In the genomic region with DNA sequence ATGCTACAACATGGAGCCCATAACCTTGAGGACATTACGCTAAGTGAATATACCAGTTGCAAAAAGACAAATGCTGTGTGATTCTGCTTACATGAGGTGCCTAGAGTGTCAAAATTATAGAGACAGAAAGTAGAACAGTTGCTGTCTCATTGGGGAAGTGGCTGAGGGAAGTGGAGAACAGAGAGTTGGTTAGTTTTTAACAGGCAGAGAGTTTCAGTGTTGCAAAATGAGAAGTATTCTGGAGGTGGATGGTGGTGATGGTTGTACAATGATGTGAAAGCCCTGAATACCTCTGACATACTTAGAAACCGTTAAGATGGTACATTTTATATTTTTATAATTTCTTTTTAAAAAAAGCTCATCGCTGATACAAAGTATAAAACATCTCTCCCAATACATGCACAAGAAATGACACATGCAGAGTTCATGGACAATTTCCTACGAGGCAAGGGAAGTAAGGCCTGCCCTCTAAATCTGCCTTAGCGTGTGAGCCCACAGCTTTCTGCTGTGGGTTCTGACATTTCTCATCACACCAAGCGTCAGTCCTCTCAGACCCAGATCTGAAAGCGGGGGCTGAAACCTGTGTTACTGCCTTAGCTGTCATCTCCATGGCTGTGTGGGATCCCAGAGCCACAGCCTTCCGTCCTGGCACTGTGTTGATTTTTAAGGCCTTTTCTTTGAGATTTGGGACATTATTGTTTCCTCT, we compare ENCODE assay signal across 9 cellular contexts.
DNase-seq lines count a peak whose midpoint lies in the region; ATAC-seq and TF ChIP-seq lines count a peak whose summit lies in the region.
"Had no signal": no experiment of that assay in that cellular context is flagged by ENCODE, and none has a peak within 500 bp of the region (broad histone marks: within the 10 kb centered on the region; RNA-seq: fewer than 3 reads in every experiment).

No MANE protein-coding gene starts in this region.

- no peaks in the 10 kb centered on the region for H3K36me3 Mint-ChIP-seq in activated CD4-positive, alpha-beta T cell treated with anti-CD3 and anti-CD28 coated beads, Interleukin-2, amount 10 ng/mL, durations not matched to agents 24 days and 14 days (ENCODE audit: low read depth)
- H3K36me3 Mint-ChIP-seq in activated CD4-positive, alpha-beta T cell treated with anti-CD3 and anti-CD28 coated beads, Interleukin-2, amount 10 ng/mL, durations not matched to agents 7 days and 5 days (ENCODE audit: low read depth): no peaks in the 10 kb centered on the region
- no peaks in the 10 kb centered on the region for H3K36me3 Mint-ChIP-seq in activated naive CD4-positive, alpha-beta T cell treated with anti-CD3 and anti-CD28 coated beads, Interleukin-2, amount 10 ng/mL, durations not matched to agents 7 days and 5 days

- 60 to 64% (median 61%) methylated on average over 8 of the region's 8 CpGs for WGBS in spleen, 5 donors

- no peak for TF ChIP-seq CTCF in spleen (IDR thresholded peaks at IDR 0.05 in 8 of 11, conservative IDR thresholded peaks at IDR 0.05 in 3 of 11)

- H3K9me3 Mint-ChIP-seq in activated CD4-positive, alpha-beta T cell treated with anti-CD3 and anti-CD28 coated beads, Interleukin-2, amount 10 ng/mL, durations not matched to agents 24 days and 14 days: peaks cover 4% of the 10 kb centered on the region
- H3K9me3 Mint-ChIP-seq in activated CD4-positive, alpha-beta T cell treated with anti-CD3 and anti-CD28 coated beads, Interleukin-2, amount 10 ng/mL, durations not matched to agents 7 days and 5 days: peaks cover 5% of the 10 kb centered on the region
- H3K9me3 Mint-ChIP-seq in activated naive CD4-positive, alpha-beta T cell treated with anti-CD3 and anti-CD28 coated beads, Interleukin-2, amount 10 ng/mL, durations not matched to agents 7 days and 5 days: peaks cover 2% of the 10 kb centered on the region

- H3K27me3 ChIP-seq in spleen (replicated peaks in 1 of 7): no peaks in the 10 kb centered on the region

- no peak overlapping the region for H3K4me3 ChIP-seq in spleen
- H3K4me3 ChIP-seq: A549 had no signal

- DNase-seq in activated CD4-positive, alpha-beta T cell treated with anti-CD3 and anti-CD28 coated beads, Interleukin-2, amount 10 ng/mL, durations not matched to agents 24 days and 14 days: no peak
- DNase-seq in activated CD4-positive, alpha-beta T cell treated with anti-CD3 and anti-CD28 coated beads, Interleukin-2, amount 10 ng/mL, durations not matched to agents 7 days and 5 days: no peak
- DNase-seq in spleen (no peak), NK-92 (lab: John Stamatoyannopoulos, UW; ENCODE audit: unreplicated experiment) (no peak), NCI-H2029 treated with DMSO at 0.1 percent for 48 hours (lab: John Stamatoyannopoulos, UW) (no peak)
- no peak for DNase-seq in activated naive CD4-positive, alpha-beta T cell treated with anti-CD3 and anti-CD28 coated beads, Interleukin-2, amount 10 ng/mL, durations not matched to agents 7 days and 5 days

- H3K27ac Mint-ChIP-seq in activated CD4-positive, alpha-beta T cell treated with anti-CD3 and anti-CD28 coated beads, Interleukin-2, amount 10 ng/mL, durations not matched to agents 24 days and 14 days: peak overlapping the region; percentile 26
- H3K27ac Mint-ChIP-seq in activated CD4-positive, alpha-beta T cell treated with anti-CD3 and anti-CD28 coated beads, Interleukin-2, amount 10 ng/mL, durations not matched to agents 7 days and 5 days: no peak overlapping the region
- no peak overlapping the region for H3K27ac Mint-ChIP-seq in activated naive CD4-positive, alpha-beta T cell treated with anti-CD3 and anti-CD28 coated beads, Interleukin-2, amount 10 ng/mL, durations not matched to agents 7 days and 5 days

- peak overlapping the region in 6 of 8 donors; percentile 18 to 68 (median 58) for H3K27ac ChIP-seq in spleen
- H3K27ac ChIP-seq: A549 had no signal

- CTCF ChIA-PET in activated CD4-positive, alpha-beta T cell treated with anti-CD3 and anti-CD28 coated beads, Interleukin-2, amount 10 ng/mL, durations not matched to agents 7 days and 5 days (lab: Charles Lee): no interaction called here
- CTCF ChIA-PET in activated naive CD4-positive, alpha-beta T cell treated with anti-CD3 and anti-CD28 coated beads, Interleukin-2, amount 10 ng/mL, durations not matched to agents 7 days and 5 days (lab: Charles Lee): no interaction called here

- H3K4me1 ChIP-seq in spleen: peaks cover 0 to 17% (median 3%) of the 10 kb centered on the region in 6 donors
- H3K4me1 ChIP-seq: A549 had no signal

- TF ChIP-seq POLR2A in spleen (IDR thresholded peaks at IDR 0.05): no peak

- H3K4me1 Mint-ChIP-seq in activated CD4-positive, alpha-beta T cell treated with anti-CD3 and anti-CD28 coated beads, Interleukin-2, amount 10 ng/mL, durations not matched to agents 24 days and 14 days: peaks cover 10% of the 10 kb centered on the region
- H3K4me1 Mint-ChIP-seq in activated CD4-positive, alpha-beta T cell treated with anti-CD3 and anti-CD28 coated beads, Interleukin-2, amount 10 ng/mL, durations not matched to agents 7 days and 5 days: peaks cover 10% of the 10 kb centered on the region
- no peaks in the 10 kb centered on the region for H3K4me1 Mint-ChIP-seq in activated naive CD4-positive, alpha-beta T cell treated with anti-CD3 and anti-CD28 coated beads, Interleukin-2, amount 10 ng/mL, durations not matched to agents 7 days and 5 days

- H3K9me3 ChIP-seq in spleen: no peaks in the 10 kb centered on the region
- H3K9me3 ChIP-seq: A549 had no signal

- intact Hi-C loops in activated CD4-positive, alpha-beta T cell treated with anti-CD3 and anti-CD28 coated beads, Interleukin-2, amount 10 ng/mL, durations not matched to agents 24 days and 14 days (cut with micrococcal nuclease): loop anchor here (2.0 kb wide), 2 partner anchors 112 to 120 kb away; no protein-coding TSS in a partner anchor
- intact Hi-C loops in spleen (cut with DNase I; ENCODE audit: low total_unique reads): no loop called here

- H3K27me3 Mint-ChIP-seq in activated CD4-positive, alpha-beta T cell treated with anti-CD3 and anti-CD28 coated beads, Interleukin-2, amount 10 ng/mL, durations not matched to agents 24 days and 14 days: no peaks in the 10 kb centered on the region
- H3K27me3 Mint-ChIP-seq in activated CD4-positive, alpha-beta T cell treated with anti-CD3 and anti-CD28 coated beads, Interleukin-2, amount 10 ng/mL, durations not matched to agents 7 days and 5 days: no peaks in the 10 kb centered on the region
- no peaks in the 10 kb centered on the region for H3K27me3 Mint-ChIP-seq in activated naive CD4-positive, alpha-beta T cell treated with anti-CD3 and anti-CD28 coated beads, Interleukin-2, amount 10 ng/mL, durations not matched to agents 7 days and 5 days

- no peak overlapping the region for H3K4me3 Mint-ChIP-seq in activated CD4-positive, alpha-beta T cell treated with anti-CD3 and anti-CD28 coated beads, Interleukin-2, amount 10 ng/mL, durations not matched to agents 24 days and 14 days
- H3K4me3 Mint-ChIP-seq in activated CD4-positive, alpha-beta T cell treated with anti-CD3 and anti-CD28 coated beads, Interleukin-2, amount 10 ng/mL, durations not matched to agents 7 days and 5 days: no peak overlapping the region
- no peak overlapping the region for H3K4me3 Mint-ChIP-seq in activated naive CD4-positive, alpha-beta T cell treated with anti-CD3 and anti-CD28 coated beads, Interleukin-2, amount 10 ng/mL, durations not matched to agents 7 days and 5 days

- peak; percentile 95 for ATAC-seq in GM21723 (IDR thresholded peaks at IDR 0.05; ENCODE audit: unreplicated experiment)
- ATAC-seq in HG03565 (IDR thresholded peaks at IDR 0.05; ENCODE audit: unreplicated experiment): peak; percentile 91
- ATAC-seq: A549 had no signal

- H3K36me3 ChIP-seq in spleen: no peaks in the 10 kb centered on the region

- POLR2A ChIA-PET in activated CD4-positive, alpha-beta T cell treated with anti-CD3 and anti-CD28 coated beads, Interleukin-2, amount 10 ng/mL, durations not matched to agents 7 days and 5 days (lab: Charles Lee): no interaction called here
